ENCODE assay signal across 8 cellular contexts in the genomic region with DNA sequence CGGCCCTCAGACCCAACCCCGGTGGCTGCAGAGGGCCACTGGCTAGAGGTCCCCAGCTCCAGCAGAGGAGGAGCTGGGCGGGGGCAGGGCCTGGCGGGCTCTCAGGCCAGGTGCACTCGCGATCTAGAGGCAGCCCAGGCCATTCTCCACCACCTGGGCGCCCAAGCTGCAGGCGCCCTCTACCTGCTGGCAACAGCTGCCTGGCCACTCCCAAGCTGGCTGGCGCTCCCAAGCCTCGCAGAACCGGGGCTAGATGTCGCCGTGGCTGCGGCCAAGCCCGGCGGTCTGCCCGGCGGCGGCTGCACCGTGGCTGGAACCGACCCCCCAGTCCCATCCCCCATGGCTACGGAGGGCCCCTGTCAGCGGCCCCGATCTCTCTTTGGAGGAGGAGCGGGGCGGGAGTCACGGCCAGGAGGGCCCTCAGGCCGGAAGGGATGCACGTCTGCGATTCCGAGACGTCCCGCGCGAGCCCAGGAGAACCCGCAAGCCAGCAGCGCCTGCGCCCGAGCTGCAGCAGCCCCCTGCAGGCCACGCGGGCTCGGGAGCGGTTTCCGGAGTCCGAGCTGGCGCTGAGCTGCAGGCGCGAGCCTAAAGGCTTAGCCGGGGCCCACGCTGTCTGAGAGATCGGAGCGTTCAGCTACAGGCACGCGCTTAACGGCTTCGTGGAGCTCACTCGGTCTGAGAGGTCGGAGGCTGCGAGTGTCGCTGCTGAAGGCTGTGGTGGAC. TPM values are rescaled to one million over a fixed set of nuclear protein-coding genes. Genes with fewer than 3 reads are reported as not detected.
DNase-seq lines count a peak whose midpoint lies in the region; ATAC-seq, FAIRE-seq and TF ChIP-seq lines count a peak whose summit lies in the region.

No MANE protein-coding gene starts in this region.

- H3K9me3 ChIP-seq in A549: no peaks in the 10 kb centered on the region
- no peaks in the 10 kb centered on the region for H3K9me3 ChIP-seq in endodermal cell (ENCODE audit: control insufficient read depth, low read length)

- peaks cover 52% of the 10 kb centered on the region for H3K27me3 Mint-ChIP-seq in activated CD8-positive, alpha-beta T cell treated with anti-CD3 and anti-CD28 coated beads for 36 hours
- H3K27me3 Mint-ChIP-seq in endodermal cell (ENCODE audit: insufficient read depth): peaks cover 71% of the 10 kb centered on the region

- TF ChIP-seq EP300 in A549 (IDR thresholded peaks at IDR 0.05): no peak

- ATAC-seq in A549: peak; percentile 71 to 82
- peak; percentile 70 for ATAC-seq in activated CD8-positive, alpha-beta T cell treated with anti-CD3 and anti-CD28 coated beads for 36 hours
- no peak for ATAC-seq in GM21447 (IDR thresholded peaks at IDR 0.05; ENCODE audit: unreplicated experiment)

- peak; percentile 41 to 58 for DNase-seq in A549 (ENCODE audit: low read depth in 1 of 2, low spot score in 1 of 2)
- peak; percentile 78 for DNase-seq in GM13976 (ENCODE audit: low spot score)
- peak; percentile 45 for DNase-seq in NCI-H2196 treated with DMSO at 0.1 percent for 48 hours (lab: John Stamatoyannopoulos, UW; ENCODE audit: unreplicated experiment)
- DNase-seq in activated CD8-positive, alpha-beta T cell treated with anti-CD3 and anti-CD28 coated beads for 36 hours: peak; percentile 75
- DNase-seq in endodermal cell: peak; percentile 94
- DNase-seq in midbrain (lab: John Stamatoyannopoulos, UW): peak; percentile 13
- DNase-seq in stimulated activated naive CD4-positive, alpha-beta T cell treated with Interleukin-2 at 50 U/mL for 16 hours (lab: John Stamatoyannopoulos, UW): peak; percentile 34

- H3K4me3 Mint-ChIP-seq in activated CD8-positive, alpha-beta T cell treated with anti-CD3 and anti-CD28 coated beads for 36 hours: peak overlapping the region; percentile 78
- peak overlapping the region; percentile 53 for H3K4me3 Mint-ChIP-seq in endodermal cell

- H3K27me3 ChIP-seq in endodermal cell (ENCODE audit: control insufficient read depth, insufficient read depth, low read length, poor library complexity, severe bottlenecking): peaks cover 99% of the 10 kb centered on the region

- WGBS in A549 (ENCODE audit: missing lambda C conversion rate): 2% methylated on average over 22 of the region's 60 CpGs
- 1% methylated on average over 20 to 60 of the region's 60 CpGs for WGBS in endodermal cell (ENCODE audit: insufficient coverage in 1 of 2, insufficient read length in 1 of 2), 2 experiments

- no peaks in the 10 kb centered on the region for H3K9me3 Mint-ChIP-seq in activated CD8-positive, alpha-beta T cell treated with anti-CD3 and anti-CD28 coated beads for 36 hours
- H3K9me3 Mint-ChIP-seq in endodermal cell: no peaks in the 10 kb centered on the region

- POLR2A ChIA-PET in A549 (lab: Yijun Ruan, JAX): interaction anchor here (0.6 kb wide), 1 partner anchor 285 kb away, joined by 5 read pairs; no protein-coding TSS in a partner anchor
- POLR2A ChIA-PET in activated CD8-positive, alpha-beta T cell treated with anti-CD3 and anti-CD28 coated beads for 36 hours (lab: Charles Lee): interaction anchor here (1.3 kb wide), 1 partner anchor 59 kb away, joined by 3 read pairs; no protein-coding TSS in a partner anchor

- H3K4me3 ChIP-seq in A549 (peak overlapping the region; percentile 39), endodermal cell (ENCODE audit: low read length) (peak overlapping the region; percentile 72)

- in situ Hi-C loops in GM13976 (cut with MboI; ENCODE audit: low sequenced_read_pairs, unreplicated experiment): no loop called here

- no peak; the same call in 1 of the 3 replicates for TF ChIP-seq CTCF in A549 (IDR thresholded peaks at IDR 0.05)
- no peak for TF ChIP-seq CTCF in GM13976 (IDR thresholded peaks at IDR 0.05; ENCODE audit: borderline replicate concordance, control extremely low read depth, extremely low read depth, insufficient read depth, missing control alignments)
- TF ChIP-seq CTCF in activated CD8-positive, alpha-beta T cell treated with anti-CD3 and anti-CD28 coated beads for 36 hours (IDR thresholded peaks at IDR 0.05): no peak
- TF ChIP-seq CTCF in endodermal cell (conservative IDR thresholded peaks at IDR 0.05): peak; percentile 59

- peaks cover 15% of the 10 kb centered on the region for H3K4me1 Mint-ChIP-seq in activated CD8-positive, alpha-beta T cell treated with anti-CD3 and anti-CD28 coated beads for 36 hours (ENCODE audit: low read depth)
- peaks cover 2% of the 10 kb centered on the region for H3K4me1 Mint-ChIP-seq in endodermal cell

- no peaks in the 10 kb centered on the region for H3K36me3 ChIP-seq in endodermal cell (ENCODE audit: control insufficient read depth, insufficient read depth, low read length)

- no peak for TF ChIP-seq RAD21 in A549 (conservative IDR thresholded peaks at IDR 0.05 in 1 of 2, IDR thresholded peaks at IDR 0.05 in 1 of 2)

- no peaks in the 10 kb centered on the region for H3K36me3 Mint-ChIP-seq in activated CD8-positive, alpha-beta T cell treated with anti-CD3 and anti-CD28 coated beads for 36 hours (ENCODE audit: low read depth)
- H3K36me3 Mint-ChIP-seq in endodermal cell (ENCODE audit: low read depth): no peaks in the 10 kb centered on the region

- intact Hi-C loops in activated CD8-positive, alpha-beta T cell treated with anti-CD3 and anti-CD28 coated beads for 36 hours (cut with micrococcal nuclease): no loop called here

- CTCF ChIA-PET in A549 (lab: Yijun Ruan, JAX): interaction anchor here (0.6 to 1.9 kb wide), 4 partner anchors 17 to 190 kb away, joined by 3 to 8 read pairs (median 6); no protein-coding TSS in a partner anchor
- CTCF ChIA-PET in activated CD8-positive, alpha-beta T cell treated with anti-CD3 and anti-CD28 coated beads for 36 hours (lab: Charles Lee): interaction anchor here (0.7 to 1.5 kb wide), 6 partner anchors 10 to 93 kb away, joined by 3 to 4 read pairs (median 3); no protein-coding TSS in a partner anchor

- no peak for TF ChIP-seq POLR2A in A549 (IDR thresholded peaks at IDR 0.05; ENCODE audit: low read length)

- H3K27ac ChIP-seq in A549 (no peak overlapping the region), endodermal cell (ENCODE audit: low read depth, low read length) (no peak overlapping the region)

- no peak for FAIRE-seq in A549 (lab: Jason Lieb, UNC)

- H3K27ac Mint-ChIP-seq in activated CD8-positive, alpha-beta T cell treated with anti-CD3 and anti-CD28 coated beads for 36 hours: peak overlapping the region; percentile 78
- no peak overlapping the region for H3K27ac Mint-ChIP-seq in endodermal cell

- no peak overlapping the region for H3K9ac ChIP-seq in endodermal cell (ENCODE audit: extremely low read depth, low read length, poor library complexity, severe bottlenecking)

- H3K4me2 ChIP-seq in A549: peak overlapping the region; percentile 91

- peaks cover 22% of the 10 kb centered on the region for H3K4me1 ChIP-seq in A549
- H3K4me1 ChIP-seq in endodermal cell (ENCODE audit: control insufficient read depth, insufficient read depth, low read length): no peaks in the 10 kb centered on the region

TF ChIP-seq in A549, 52 proteins besides CTCF, POLR2A, EP300 and RAD21:
- TF ChIP-seq KDM1A (IDR thresholded peaks at IDR 0.05; ENCODE audit: low read depth) (no peak), GATA3 (IDR thresholded peaks at IDR 0.05; ENCODE audit: borderline replicate concordance) (peak; percentile 36; the same call in 1 of the 2 replicates), NR3C1 (IDR thresholded peaks at IDR 0.05) (no peak), ZFP36 (IDR thresholded peaks at IDR 0.05; ENCODE audit: borderline replicate concordance, partially characterized antibody) (peak; percentile 64), FOSL2 (IDR thresholded peaks at IDR 0.05) (no peak), FOSL2 (CRISPR knock-in tag; IDR thresholded peaks at IDR 0.05) (no peak), HOXA7 (CRISPR knock-in tag; IDR thresholded peaks at IDR 0.05) (no peak), RARB (CRISPR knock-in tag; IDR thresholded peaks at IDR 0.05) (no peak), POLR2AphosphoS2 (conservative IDR thresholded peaks at IDR 0.05; ENCODE audit: low read length) (no peak), JUN (IDR thresholded peaks at IDR 0.05) (0 out of 5 replicates have a peak, but pooled peaks of 1 of the 2 experiments have one; percentile 26), E2F6 (IDR thresholded peaks at IDR 0.05; ENCODE audit: borderline replicate concordance, low read depth) (0 out of 2 replicates have a peak, but pooled peaks have one; percentile 28), ZSCAN20 (CRISPR knock-in tag; IDR thresholded peaks at IDR 0.05) (no peak), CHD2 (IDR thresholded peaks at IDR 0.05; ENCODE audit: low read length, partially characterized antibody) (no peak), MYC (IDR thresholded peaks at IDR 0.05; ENCODE audit: borderline replicate concordance, low read length) (peak; percentile 27; the same call in 1 of the 2 replicates), HEYL (CRISPR knock-in tag; IDR thresholded peaks at IDR 0.05) (no peak), ESRRA (IDR thresholded peaks at IDR 0.05; ENCODE audit: borderline replicate concordance, low read length) (no peak), FOSB (CRISPR knock-in tag; IDR thresholded peaks at IDR 0.05) (no peak), RNF2 (IDR thresholded peaks at IDR 0.05; ENCODE audit: borderline replicate concordance, low read depth) (peak; percentile 98)
- TF ChIP-seq, protein P1, sequence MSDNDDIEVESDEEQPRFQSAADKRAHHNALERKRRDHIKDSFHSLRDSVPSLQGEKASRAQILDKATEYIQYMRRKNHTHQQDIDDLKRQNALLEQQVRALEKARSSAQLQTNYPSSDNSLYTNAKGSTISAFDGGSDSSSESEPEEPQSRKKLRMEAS (IDR thresholded peaks at IDR 0.05): peak; percentile 69

RNA-seq across cellular contexts. Expression of gene BICD2, which starts 44.3 kb away (rescaled TPM):
- polyA plus RNA-seq in A549 (2011; rRNA removed) (10.2 and 11.6 TPM in 2 replicates), A549 (2017; fragmentation: RNase III; extraction: RNeasy Plus Mini Kit Qiagen cat#74134 plus additional on column Dnase treatment) (24.7 to 26.7 TPM (median 26.1 TPM) in 3 replicates)
- polyA plus RNA-seq in A549 (2012; cell fraction: cytosol; rRNA removed): 17.7 and 21.0 TPM in 2 replicates
- polyA plus RNA-seq in A549 (2012; cell fraction: nucleus; rRNA removed): 21.3 and 28.6 TPM in 2 replicates
- polyA minus RNA-seq in A549 (2011; rRNA and poly(A)+ RNA removed): 8.6 and 9.4 TPM in 2 replicates
- total RNA-seq in activated CD8-positive, alpha-beta T cell treated with anti-CD3 and anti-CD28 coated beads for 36 hours: 10 to 100 TPM; 14.2 to 16.8 TPM
- 10 to 100 TPM; 20.7 to 20.9 TPM for total RNA-seq in endodermal cell
- 25.4 TPM for polyA plus RNA-seq in endodermal cell (2013, experiment 1 of 2)
- polyA plus RNA-seq in endodermal cell (2013, experiment 2 of 2): 24.1 TPM

Comparison
In these comparisons a context has a peak if more than half of its experiments do, and no peak if none do; other contexts are left out.
1. DNase-seq: peak in every context shown above with its lines; median percentile 94 in endodermal cell; 78 in GM13976; 75 in activated CD8-positive, alpha-beta T cell treated with anti-CD3 and anti-CD28 coated beads for 36 hours; 50 in A549; 45 in NCI-H2196 treated with DMSO at 0.1 percent for 48 hours; 34 in stimulated activated naive CD4-positive, alpha-beta T cell treated with Interleukin-2 at 50 U/mL for 16 hours; 13 in midbrain.